In genomic region chr14:102806447-102806846, GRCh38 we compare ENCODE assay signal across 1 cellular context.
TF ChIP-seq lines count a peak whose summit lies in the region.

No MANE protein-coding gene starts in this region.

TF ChIP-seq in H1, 55 proteins besides CTCF, POLR2A, EP300 and RAD21:
- TF ChIP-seq GTF2F1 (IDR thresholded peaks at IDR 0.05; ENCODE audit: borderline replicate concordance, low read depth, low read length): no peak
- TF ChIP-seq SUZ12 (IDR thresholded peaks at IDR 0.05; ENCODE audit: low read length): no peak
- no peak for TF ChIP-seq KDM4A (IDR thresholded peaks at IDR 0.05; ENCODE audit: low read depth, low read length, severe bottlenecking)
- TF ChIP-seq ASH2L (IDR thresholded peaks at IDR 0.05; ENCODE audit: low read length): no peak
- TF ChIP-seq MAFK (IDR thresholded peaks at IDR 0.05; ENCODE audit: low read depth, low read length): no peak
- no peak for TF ChIP-seq JUND (IDR thresholded peaks at IDR 0.05; ENCODE audit: low read length)
- no peak for TF ChIP-seq CTBP2 (IDR thresholded peaks at IDR 0.05; ENCODE audit: borderline replicate concordance, insufficient read depth, insufficient read length, low read length)
- no peak for TF ChIP-seq SIN3A (conservative IDR thresholded peaks at IDR 0.05 in 1 of 2, IDR thresholded peaks at IDR 0.05 in 1 of 2; ENCODE audit: low read depth in 1 of 2, low read length in 2 of 2)
- TF ChIP-seq SIX5 (IDR thresholded peaks at IDR 0.05; ENCODE audit: low read depth, low read length): no peak
- TF ChIP-seq EZH2 (IDR thresholded peaks at IDR 0.05; ENCODE audit: low read depth, low read length, severe bottlenecking): no peak
- no peak for TF ChIP-seq BACH1 (IDR thresholded peaks at IDR 0.05; ENCODE audit: low read length)
- no peak for TF ChIP-seq RFX5 (IDR thresholded peaks at IDR 0.05; ENCODE audit: borderline replicate concordance, low read depth, low read length)
- TF ChIP-seq CREB1 (IDR thresholded peaks at IDR 0.05): no peak
- TF ChIP-seq NRF1 (IDR thresholded peaks at IDR 0.05; ENCODE audit: low read depth, low read length): no peak
- no peak for TF ChIP-seq CBX8 (IDR thresholded peaks at IDR 0.05; ENCODE audit: borderline replicate concordance, low read depth, low read length)
- no peak for TF ChIP-seq NANOG (IDR thresholded peaks at IDR 0.05; ENCODE audit: insufficient read depth, low read depth, low read length, poor library complexity, severe bottlenecking)
- no peak for TF ChIP-seq TAF7 (optimal IDR thresholded peaks at IDR 0.05; ENCODE audit: borderline replicate concordance, low read depth, low read length)
- TF ChIP-seq SIRT6 (IDR thresholded peaks at IDR 0.05; ENCODE audit: low read length): no peak
- no peak for TF ChIP-seq RBBP5 (IDR thresholded peaks at IDR 0.05; ENCODE audit: borderline replicate concordance, low read depth, low read length)
- no peak for TF ChIP-seq PHF8 (conservative IDR thresholded peaks at IDR 0.05; ENCODE audit: low read depth, low read length)
